ENCODE assay signal across 9 cellular contexts in the genomic region with DNA sequence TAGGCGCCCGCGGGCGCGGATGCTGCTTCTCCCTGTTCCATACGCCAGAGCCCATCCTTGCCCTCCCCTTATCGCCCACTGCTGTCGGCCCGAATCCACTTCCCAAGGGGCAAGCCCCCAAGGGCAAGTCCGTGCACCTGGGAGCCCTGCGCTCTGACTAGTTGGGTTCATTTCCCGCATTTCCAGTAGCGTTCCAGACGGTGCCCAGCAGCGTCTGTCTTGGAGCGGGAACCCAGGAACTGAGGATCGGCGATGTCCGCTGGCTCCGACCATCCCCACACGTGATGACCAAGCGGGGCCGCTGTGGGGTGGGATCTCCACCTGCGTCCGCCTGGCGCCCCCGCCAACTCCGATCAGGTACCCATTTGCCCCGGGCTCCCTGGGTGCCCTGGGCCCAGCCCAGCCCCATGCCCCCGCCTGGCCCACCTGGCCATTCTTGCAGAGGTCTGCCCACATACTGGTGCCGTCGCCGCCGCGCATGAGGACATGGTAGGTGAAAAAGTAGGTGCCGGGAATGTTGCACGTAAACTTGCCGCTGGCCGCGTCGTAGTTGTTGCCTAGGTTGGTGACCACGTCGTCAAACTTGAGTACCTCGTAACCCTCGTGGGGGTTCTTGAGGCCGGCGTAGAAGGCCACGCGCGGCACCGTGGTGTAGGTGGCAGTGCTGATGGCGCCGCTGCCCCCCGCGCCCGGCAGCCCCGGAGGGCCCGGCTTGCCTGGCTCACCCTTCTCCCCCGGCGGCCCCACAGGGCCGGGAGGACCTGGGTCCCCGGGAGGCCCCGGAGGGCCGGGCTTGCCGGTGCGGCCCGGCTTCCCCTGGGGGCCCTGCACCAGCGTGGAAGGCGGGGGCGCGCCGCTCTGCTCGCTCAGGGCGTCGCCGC. TPM values are rescaled to one million over a fixed set of nuclear protein-coding genes. Genes with fewer than 3 reads are reported as not detected.
DNase-seq lines count a peak whose midpoint lies in the region; TF ChIP-seq lines count a peak whose summit lies in the region.
"Had no signal": no experiment of that assay in that cellular context is flagged by ENCODE, and none has a peak within 500 bp of the region (broad histone marks: within the 10 kb centered on the region; RNA-seq: fewer than 3 reads in every experiment).

No MANE protein-coding gene starts in this region.

- peak overlapping the region; percentile 37 for H3K4me3 Mint-ChIP-seq in activated CD4-positive, alpha-beta T cell treated with anti-CD3 and anti-CD28 coated beads, Interleukin-2, amount 10 ng/mL, durations not matched to agents 24 days and 14 days
- no peak overlapping the region for H3K4me3 Mint-ChIP-seq in activated CD4-positive, alpha-beta T cell treated with anti-CD3 and anti-CD28 coated beads, Interleukin-2, amount 10 ng/mL, durations not matched to agents 7 days and 5 days
- H3K4me3 Mint-ChIP-seq in IgD-negative memory B cell, result peak overlapping the region in 3 of 4 donors; percentile 8 to 84 (median 34)

- 9% methylated on average over 71 of the region's 76 CpGs for WGBS in hepatocyte (ENCODE audit: low lambda C conversion rate, missing lambda C conversion rate)
- 4 to 5% methylated on average over 31 to 40 of the region's 76 CpGs for WGBS in thyroid gland, 2 donors

- CTCF ChIA-PET in activated CD4-positive, alpha-beta T cell treated with anti-CD3 and anti-CD28 coated beads, Interleukin-2, amount 10 ng/mL, durations not matched to agents 7 days and 5 days (lab: Charles Lee), result interaction anchor here (1.5 kb wide), 1 partner anchor 56 kb away, joined by 3 read pairs; no protein-coding TSS in a partner anchor

- H3K27ac ChIP-seq in hepatocyte (no peak overlapping the region), skin epidermis (no peak overlapping the region), thyroid gland (no peak overlapping the region)
- H3K27ac ChIP-seq: C4-2B had no signal

- H3K9me2 ChIP-seq in hepatocyte (replicated peaks; ENCODE audit: insufficient read depth), result no peaks in the 10 kb centered on the region

- intact Hi-C loops in activated CD4-positive, alpha-beta T cell treated with anti-CD3 and anti-CD28 coated beads, Interleukin-2, amount 10 ng/mL, durations not matched to agents 24 days and 14 days (cut with micrococcal nuclease), result no loop called here
- intact Hi-C loops in thyroid gland (cut with DNase I), result loop anchor here (10.0 kb wide), 1 partner anchor 58 kb away; no protein-coding TSS in a partner anchor

- H3K79me2 ChIP-seq in hepatocyte, result no peaks in the 10 kb centered on the region

- no peak for TF ChIP-seq CTCF in hepatocyte (IDR thresholded peaks at IDR 0.05; ENCODE audit: poor library complexity)
- no peak for TF ChIP-seq CTCF in thyroid gland (IDR thresholded peaks at IDR 0.05)

- no peak for TF ChIP-seq POLR2A in thyroid gland (IDR thresholded peaks at IDR 0.05)

- POLR2A ChIA-PET in activated CD4-positive, alpha-beta T cell treated with anti-CD3 and anti-CD28 coated beads, Interleukin-2, amount 10 ng/mL, durations not matched to agents 7 days and 5 days (lab: Charles Lee), result no interaction called here

- peak overlapping the region; percentile 11 for H2AFZ ChIP-seq in hepatocyte

- peaks cover 28% of the 10 kb centered on the region for H3K4me1 Mint-ChIP-seq in activated CD4-positive, alpha-beta T cell treated with anti-CD3 and anti-CD28 coated beads, Interleukin-2, amount 10 ng/mL, durations not matched to agents 24 days and 14 days
- peaks cover 29% of the 10 kb centered on the region for H3K4me1 Mint-ChIP-seq in activated CD4-positive, alpha-beta T cell treated with anti-CD3 and anti-CD28 coated beads, Interleukin-2, amount 10 ng/mL, durations not matched to agents 7 days and 5 days
- peaks cover 16 to 21% (median 21%) of the 10 kb centered on the region in 3 donors for H3K4me1 Mint-ChIP-seq in IgD-negative memory B cell

- peak overlapping the region; percentile 72 for H3K4me2 ChIP-seq in hepatocyte

- H3K27me3 ChIP-seq in hepatocyte (peaks cover 72% of the 10 kb centered on the region), thyroid gland (peaks cover 10% of the 10 kb centered on the region)

- H3K36me3 ChIP-seq in hepatocyte (replicated peaks; ENCODE audit: insufficient read depth, low read depth) (no peaks in the 10 kb centered on the region), thyroid gland (no peaks in the 10 kb centered on the region)

- no peaks in the 10 kb centered on the region for H4K20me1 ChIP-seq in hepatocyte (ENCODE audit: insufficient read depth, poor library complexity, severe bottlenecking)

- DNase-seq in activated CD4-positive, alpha-beta T cell treated with anti-CD3 and anti-CD28 coated beads, Interleukin-2, amount 10 ng/mL, durations not matched to agents 24 days and 14 days, result peak; percentile 66
- DNase-seq in activated CD4-positive, alpha-beta T cell treated with anti-CD3 and anti-CD28 coated beads, Interleukin-2, amount 10 ng/mL, durations not matched to agents 7 days and 5 days, result no peak
- DNase-seq in hepatocyte (ENCODE audit: low spot score) (no peak), AG20443 (ENCODE audit: low spot score) (no peak), thyroid gland (no peak)
- DNase-seq in stimulated activated CD8-positive, alpha-beta memory T cell treated with anti-CD3 and anti-CD28 coated beads, Interleukin-4, amount 100 ng/mL, for 48 hours, result no peak

- H3K9me3 Mint-ChIP-seq in activated CD4-positive, alpha-beta T cell treated with anti-CD3 and anti-CD28 coated beads, Interleukin-2, amount 10 ng/mL, durations not matched to agents 24 days and 14 days, result no peaks in the 10 kb centered on the region
- no peaks in the 10 kb centered on the region for H3K9me3 Mint-ChIP-seq in activated CD4-positive, alpha-beta T cell treated with anti-CD3 and anti-CD28 coated beads, Interleukin-2, amount 10 ng/mL, durations not matched to agents 7 days and 5 days
- H3K9me3 Mint-ChIP-seq in IgD-negative memory B cell, result no peaks in the 10 kb centered on the region

- no peaks in the 10 kb centered on the region for H3K9me3 ChIP-seq in hepatocyte (ENCODE audit: low read depth)
- H3K9me3 ChIP-seq in thyroid gland, result no peaks in the 10 kb centered on the region

- H3K27ac Mint-ChIP-seq in activated CD4-positive, alpha-beta T cell treated with anti-CD3 and anti-CD28 coated beads, Interleukin-2, amount 10 ng/mL, durations not matched to agents 24 days and 14 days, result no peak overlapping the region
- H3K27ac Mint-ChIP-seq in activated CD4-positive, alpha-beta T cell treated with anti-CD3 and anti-CD28 coated beads, Interleukin-2, amount 10 ng/mL, durations not matched to agents 7 days and 5 days, result no peak overlapping the region
- no peak overlapping the region for H3K27ac Mint-ChIP-seq in IgD-negative memory B cell

- H3K27me3 Mint-ChIP-seq in activated CD4-positive, alpha-beta T cell treated with anti-CD3 and anti-CD28 coated beads, Interleukin-2, amount 10 ng/mL, durations not matched to agents 24 days and 14 days, result peaks cover 73% of the 10 kb centered on the region
- peaks cover 75% of the 10 kb centered on the region for H3K27me3 Mint-ChIP-seq in activated CD4-positive, alpha-beta T cell treated with anti-CD3 and anti-CD28 coated beads, Interleukin-2, amount 10 ng/mL, durations not matched to agents 7 days and 5 days
- peaks cover 54% of the 10 kb centered on the region for H3K27me3 Mint-ChIP-seq in IgD-negative memory B cell

- H3K4me1 ChIP-seq in hepatocyte (ENCODE audit: insufficient read depth) (peaks cover 8% of the 10 kb centered on the region), thyroid gland (peaks cover 16 to 35% of the 10 kb centered on the region in 2 donors)

- H3K4me3 ChIP-seq in hepatocyte, result no peak overlapping the region
- H3K4me3 ChIP-seq in skin epidermis, result peak overlapping the region in 4 of 7 experiments; percentile 12 to 45 (median 27)
- H3K4me3 ChIP-seq in thyroid gland (replicated peaks in 1 of 3), result peak overlapping the region in 1 of 3 donors; percentile 12

- H3K36me3 Mint-ChIP-seq in activated CD4-positive, alpha-beta T cell treated with anti-CD3 and anti-CD28 coated beads, Interleukin-2, amount 10 ng/mL, durations not matched to agents 24 days and 14 days (ENCODE audit: low read depth), result no peaks in the 10 kb centered on the region
- H3K36me3 Mint-ChIP-seq in activated CD4-positive, alpha-beta T cell treated with anti-CD3 and anti-CD28 coated beads, Interleukin-2, amount 10 ng/mL, durations not matched to agents 7 days and 5 days (ENCODE audit: low read depth), result no peaks in the 10 kb centered on the region
- H3K36me3 Mint-ChIP-seq in IgD-negative memory B cell, result peaks cover 2% of the 10 kb centered on the region

RNA-seq across cellular contexts. Expression of gene C1QL1, which starts 0.8 kb away (rescaled TPM):
- total RNA-seq in activated CD4-positive, alpha-beta T cell treated with anti-CD3 and anti-CD28 coated beads, Interleukin-2, amount 10 ng/mL, durations not matched to agents 24 days and 14 days, result 0.21 and 0.42 TPM in 2 replicates
- under 1 TPM; 0.67 to 0.77 TPM for total RNA-seq in activated CD4-positive, alpha-beta T cell treated with anti-CD3 and anti-CD28 coated beads, Interleukin-2, amount 10 ng/mL, durations not matched to agents 7 days and 5 days
- polyA plus RNA-seq in IgD-negative memory B cell (not detected), hepatocyte (54.9 and 68.3 TPM in 2 replicates)
- total RNA-seq in hepatocyte (12.8 and 15.1 TPM in 2 replicates), thyroid gland (under 1 TPM in 2 of 4 donors, not detected in 2; 0.59 to 0.75 TPM)

RNA-seq across cellular contexts. Expression of gene KIF18B, which starts 19.7 kb away (rescaled TPM):
- 42.1 and 42.7 TPM in 2 replicates for total RNA-seq in activated CD4-positive, alpha-beta T cell treated with anti-CD3 and anti-CD28 coated beads, Interleukin-2, amount 10 ng/mL, durations not matched to agents 24 days and 14 days
- 100 to 1,000 TPM; 107 to 109 TPM for total RNA-seq in activated CD4-positive, alpha-beta T cell treated with anti-CD3 and anti-CD28 coated beads, Interleukin-2, amount 10 ng/mL, durations not matched to agents 7 days and 5 days
- polyA plus RNA-seq in IgD-negative memory B cell, result not detected
- 1.8 and 2.1 TPM in 2 replicates for total RNA-seq in hepatocyte
- 4.3 and 5.0 TPM in 2 replicates for polyA plus RNA-seq in hepatocyte
- under 1 TPM in 3 of 4 donors, not detected in 1; 0.11 to 0.50 (median 0.34) TPM for total RNA-seq in thyroid gland

RNA-seq across cellular contexts. Expression of gene GFAP, which starts 52.0 kb away (rescaled TPM):
- total RNA-seq in activated CD4-positive, alpha-beta T cell treated with anti-CD3 and anti-CD28 coated beads, Interleukin-2, amount 10 ng/mL, durations not matched to agents 24 days and 14 days, result not detected in 2 replicates
- not detected for total RNA-seq in activated CD4-positive, alpha-beta T cell treated with anti-CD3 and anti-CD28 coated beads, Interleukin-2, amount 10 ng/mL, durations not matched to agents 7 days and 5 days
- polyA plus RNA-seq in IgD-negative memory B cell (0.45 TPM), hepatocyte (not detected in 2 replicates)
- total RNA-seq in hepatocyte (0.10 and 1.6 TPM in 2 replicates), thyroid gland (1 to 10 TPM in 2 of 4 donors, under 1 TPM in 1, not detected in 1; 0.33 to 2.3 (median 2.0) TPM)

Comparison
In these comparisons a context has a peak if more than half of its experiments do, and no peak if none do; other contexts are left out.
1. RNA of gene KIF18B, which starts 19.7 kb away (total RNA-seq): 107 to 109 TPM in activated CD4-positive, alpha-beta T cell treated with anti-CD3 and anti-CD28 coated beads, Interleukin-2, amount 10 ng/mL, durations not matched to agents 7 days and 5 days and 42.1 to 42.7 TPM in activated CD4-positive, alpha-beta T cell treated with anti-CD3 and anti-CD28 coated beads, Interleukin-2, amount 10 ng/mL, durations not matched to agents 24 days and 14 days; 1.8 to 2.1 TPM in hepatocyte and 0.11 to 0.50 TPM in thyroid gland; every median in the first group is over 10 times any median in the second.